In the genomic region with DNA sequence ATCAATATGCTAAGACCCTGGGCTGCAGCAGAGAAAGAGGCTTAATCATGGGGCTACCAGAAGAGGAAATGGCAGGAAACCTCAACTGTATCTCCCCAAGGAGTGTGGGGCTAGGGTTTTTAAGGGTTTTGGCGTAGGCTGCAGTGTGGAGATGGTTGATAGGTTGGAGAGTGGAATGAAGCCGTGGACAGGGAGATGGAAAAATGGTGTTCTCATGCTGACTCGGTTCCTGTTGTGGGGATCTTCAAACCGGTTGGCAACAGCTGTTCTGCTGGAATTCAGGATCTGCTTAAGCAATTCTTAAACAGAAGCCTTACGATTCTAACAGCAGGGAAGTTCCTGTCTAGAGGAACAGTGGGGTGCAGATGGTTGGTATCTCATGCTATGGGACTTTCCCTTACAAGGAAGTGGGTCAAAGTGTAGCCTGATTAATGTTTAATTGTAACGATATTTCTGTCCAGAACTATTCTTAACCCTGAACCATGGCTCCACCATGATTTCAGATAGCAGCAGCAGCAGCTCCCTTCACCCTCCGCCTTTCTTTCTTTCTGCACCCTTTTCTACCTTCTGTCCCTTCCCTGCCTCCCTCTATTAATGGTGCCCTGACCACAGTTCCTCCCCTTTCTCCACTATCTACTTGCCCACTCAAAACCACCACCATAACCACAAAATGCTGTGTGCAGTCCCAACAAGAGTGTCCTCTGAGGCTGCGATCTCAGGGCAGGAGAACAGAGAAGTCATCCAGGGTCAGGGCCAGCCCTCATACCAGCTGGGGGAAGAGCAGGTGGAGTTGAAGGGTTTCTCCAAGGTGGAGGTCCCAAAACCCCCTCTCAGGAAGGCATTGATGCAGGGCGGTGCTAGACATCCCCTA, we compare ENCODE assay signal across 1 cellular context.
TF ChIP-seq lines count a peak whose summit lies in the region.

No MANE protein-coding gene starts in this region.

TF ChIP-seq in IMR-90, 13 proteins besides CTCF, POLR2A, EP300 and RAD21 (continued from another document):
- TF ChIP-seq RCOR1 (IDR thresholded peaks at IDR 0.05; ENCODE audit: insufficient replicate concordance, low read length) (no peak), CHD1 (IDR thresholded peaks at IDR 0.05; ENCODE audit: low read depth, low read length) (no peak), MAFK (IDR thresholded peaks at IDR 0.05; ENCODE audit: low read depth, low read length) (no peak), FOS (IDR thresholded peaks at IDR 0.05; ENCODE audit: low read depth, low read length) (no peak), MXI1 (IDR thresholded peaks at IDR 0.05; ENCODE audit: borderline replicate concordance, low read depth, low read length) (no peak)
TF ChIP-seq in IMR-90: peak in this region for 0.
